Comparison of ENCODE assay signal across 13 cellular contexts in genomic region chr1:8274396-8274795, GRCh38.
"Had no signal": no experiment of that assay in that cellular context is flagged by ENCODE, and none has a peak within 500 bp of the region (broad histone marks: within the 10 kb centered on the region; RNA-seq: fewer than 3 reads in every experiment).

No MANE protein-coding gene starts in this region.

- ATAC-seq: activated T-cell treated with anti-CD3 and anti-CD28 coated beads, Interleukin-2, amount 50 U/mL, for 72 hours; left lobe of liver; right cardiac atrium had no signal

- H3K27ac Mint-ChIP-seq: activated CD4-positive, alpha-beta memory T cell treated with anti-CD3 and anti-CD28 coated beads for 36 hours; activated naive CD8-positive, alpha-beta T cell treated with anti-CD3 and anti-CD28 coated beads, Interleukin-2, amount 10 ng/mL, durations not matched to agents 7 days and 5 days; activated T-cell treated with anti-CD3 and anti-CD28 coated beads, Interleukin-2, amount 50 U/mL, for 72 hours had no signal

- H3K36me3 ChIP-seq: suprapubic skin, upper lobe of left lung had no signal

- H3K27ac ChIP-seq: suprapubic skin, upper lobe of left lung had no signal

- H3K4me1 Mint-ChIP-seq: activated naive CD8-positive, alpha-beta T cell treated with anti-CD3 and anti-CD28 coated beads, Interleukin-2, amount 10 ng/mL, durations not matched to agents 7 days and 5 days had no signal

- H3K4me3 Mint-ChIP-seq: activated CD4-positive, alpha-beta memory T cell treated with anti-CD3 and anti-CD28 coated beads for 36 hours; activated naive CD8-positive, alpha-beta T cell treated with anti-CD3 and anti-CD28 coated beads, Interleukin-2, amount 10 ng/mL, durations not matched to agents 7 days and 5 days; activated T-cell treated with anti-CD3 and anti-CD28 coated beads, Interleukin-2, amount 50 U/mL, for 72 hours had no signal

- H3K4me3 ChIP-seq: suprapubic skin, upper lobe of left lung had no signal

- H3K36me3 Mint-ChIP-seq: activated naive CD8-positive, alpha-beta T cell treated with anti-CD3 and anti-CD28 coated beads, Interleukin-2, amount 10 ng/mL, durations not matched to agents 7 days and 5 days had no signal

- DNase-seq: activated CD4-positive, alpha-beta memory T cell treated with anti-CD3 and anti-CD28 coated beads for 36 hours; activated gamma-delta T cell treated with Interleukin-2 at 50 U/mL for 16 hours; activated naive CD8-positive, alpha-beta T cell treated with anti-CD3 and anti-CD28 coated beads, Interleukin-2, amount 10 ng/mL, durations not matched to agents 7 days and 5 days; activated T-cell treated with anti-CD3 and anti-CD28 coated beads, Interleukin-2, amount 50 U/mL, for 72 hours; aorta; foreskin melanocyte; mammary epithelial cell; right cardiac atrium; stimulated activated naive CD4-positive, alpha-beta T cell treated with Interleukin-2 at 50 U/mL for 16 hours; SW 1271; upper lobe of left lung had no signal

- H3K9me3 Mint-ChIP-seq: activated CD4-positive, alpha-beta memory T cell treated with anti-CD3 and anti-CD28 coated beads for 36 hours had no signal

- H3K27me3 ChIP-seq: suprapubic skin, upper lobe of left lung had no signal

- H3K9me3 ChIP-seq: suprapubic skin, upper lobe of left lung had no signal

- H3K4me1 ChIP-seq: suprapubic skin had no signal
